In genomic region chr6:144215932-144216667, GRCh38 we compare ENCODE assay signal across 8 cellular contexts.
DNase-seq lines count a peak whose midpoint lies in the region; ATAC-seq and TF ChIP-seq lines count a peak whose summit lies in the region.

No MANE protein-coding gene starts in this region.

- H3K4me3 ChIP-seq in astrocyte of the spinal cord (ENCODE audit: low read depth, low read length) = peak overlapping the region; percentile 66

- ATAC-seq in GM18517 (IDR thresholded peaks at IDR 0.05; ENCODE audit: unreplicated experiment) (peak; percentile 89), HG03039 (IDR thresholded peaks at IDR 0.05; ENCODE audit: unreplicated experiment) (peak; percentile 90)

- in situ Hi-C loops in astrocyte of the spinal cord (cut with HindIII; ENCODE audit: low sequenced_read_pairs) = no loop called here

- TF ChIP-seq CTCF in 22Rv1 (IDR thresholded peaks at IDR 0.05) (peak; percentile 85), astrocyte of the spinal cord (IDR thresholded peaks at IDR 0.05; ENCODE audit: low read depth, low read length) (peak; percentile 68)

- DNase-seq in NCI-H2029 treated with DMSO at 0.1 percent for 48 hours (lab: John Stamatoyannopoulos, UW) (peak; percentile 64), T1000 (lab: John Stamatoyannopoulos, UW) (peak; percentile 94), astrocyte of the spinal cord (ENCODE audit: low read depth, low spot score) (peak; percentile 99), hippocampal formation (lab: John Stamatoyannopoulos, UW) (peak; percentile 88 to 96), retina (peak; percentile 100)

- H3K27ac ChIP-seq in 22Rv1 = peak overlapping the region; percentile 72

Comparison
In these comparisons a context has a peak if more than half of its experiments do, and no peak if none do; other contexts are left out.
1. Peak in every context shown above with its lines: DNase-seq, ATAC-seq, H3K4me3 ChIP-seq and H3K27ac ChIP-seq.